Comparison of ENCODE assay signal across 2 cellular contexts in the genomic region with DNA sequence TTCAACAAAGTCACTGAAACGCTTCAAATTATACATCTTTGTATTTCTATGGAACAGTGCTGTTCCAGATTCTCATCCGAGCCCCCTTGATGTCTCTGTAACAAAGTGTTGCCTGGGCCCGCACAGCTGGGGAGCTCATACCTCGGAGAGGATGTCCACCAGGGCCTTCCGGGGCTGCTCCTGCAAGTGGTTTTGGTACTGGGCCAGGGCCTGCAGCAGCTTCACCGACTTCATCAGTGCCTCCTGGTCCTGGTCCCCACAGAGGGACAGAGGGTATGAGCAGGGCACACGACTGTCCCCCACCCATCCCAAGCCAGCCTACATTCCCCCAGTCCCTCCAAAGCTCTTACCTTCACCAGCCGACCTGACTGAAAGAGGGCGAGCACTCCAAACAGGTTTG.
TF ChIP-seq lines count a peak whose summit lies in the region.

No MANE protein-coding gene starts in this region.

TF ChIP-seq in IMR-90, 13 proteins besides CTCF, POLR2A, EP300 and RAD21:
- TF ChIP-seq RCOR1 (IDR thresholded peaks at IDR 0.05; ENCODE audit: insufficient replicate concordance, low read length) (no peak), MAFK (IDR thresholded peaks at IDR 0.05; ENCODE audit: low read depth, low read length) (no peak), RFX5 (IDR thresholded peaks at IDR 0.05; ENCODE audit: low read depth, low read length) (no peak), CEBPB (IDR thresholded peaks at IDR 0.05; ENCODE audit: low read depth, low read length) (no peak), BHLHE40 (IDR thresholded peaks at IDR 0.05; ENCODE audit: low read depth, low read length) (no peak), SMC3 (IDR thresholded peaks at IDR 0.05; ENCODE audit: low read depth, low read length) (no peak), MXI1 (IDR thresholded peaks at IDR 0.05; ENCODE audit: borderline replicate concordance, low read depth, low read length) (no peak), FOS (IDR thresholded peaks at IDR 0.05; ENCODE audit: low read depth, low read length) (no peak), MAZ (IDR thresholded peaks at IDR 0.05; ENCODE audit: borderline replicate concordance, low read depth, low read length) (no peak), USF2 (IDR thresholded peaks at IDR 0.05; ENCODE audit: low read depth, low read length) (no peak), ELK1 (IDR thresholded peaks at IDR 0.05; ENCODE audit: borderline replicate concordance, low read depth, low read length) (no peak), CHD1 (IDR thresholded peaks at IDR 0.05; ENCODE audit: low read depth, low read length) (no peak), NFE2L2 (IDR thresholded peaks at IDR 0.05; ENCODE audit: low read depth, low read length) (no peak)

TF ChIP-seq in GM12878, 131 proteins besides CTCF, POLR2A, EP300 and RAD21:
- TF ChIP-seq NFXL1 (IDR thresholded peaks at IDR 0.05; ENCODE audit: borderline replicate concordance) (no peak), ZNF622 (IDR thresholded peaks at IDR 0.05) (no peak), CBX3 (IDR thresholded peaks at IDR 0.05; ENCODE audit: borderline replicate concordance, low read depth) (no peak), USF2 (IDR thresholded peaks at IDR 0.05; ENCODE audit: borderline replicate concordance, low read depth, low read length) (no peak), RAD51 (IDR thresholded peaks at IDR 0.05) (no peak), E4F1 (IDR thresholded peaks at IDR 0.05; ENCODE audit: borderline replicate concordance, partially characterized antibody) (no peak), CREB1 (IDR thresholded peaks at IDR 0.05; ENCODE audit: low read depth) (no peak), SMARCA5 (IDR thresholded peaks at IDR 0.05) (no peak), SIN3A (IDR thresholded peaks at IDR 0.05; ENCODE audit: low read depth, low read length) (no peak), YBX1 (IDR thresholded peaks at IDR 0.05) (no peak), EGR1 (IDR thresholded peaks at IDR 0.05; ENCODE audit: borderline replicate concordance in 1 of 2, low read depth in 2 of 2, low read length in 2 of 2) (no peak)
- TF ChIP-seq, protein P1, sequence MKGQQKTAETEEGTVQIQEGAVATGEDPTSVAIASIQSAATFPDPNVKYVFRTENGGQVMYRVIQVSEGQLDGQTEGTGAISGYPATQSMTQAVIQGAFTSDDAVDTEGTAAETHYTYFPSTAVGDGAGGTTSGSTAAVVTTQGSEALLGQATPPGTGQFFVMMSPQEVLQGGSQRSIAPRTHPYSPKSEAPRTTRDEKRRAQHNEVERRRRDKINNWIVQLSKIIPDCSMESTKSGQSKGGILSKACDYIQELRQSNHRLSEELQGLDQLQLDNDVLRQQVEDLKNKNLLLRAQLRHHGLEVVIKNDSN (IDR thresholded peaks at IDR 0.05; ENCODE audit: borderline replicate concordance, extremely low read length, insufficient read depth, low read depth, low read length) = no peak
